In genomic region chr1:5678759-5679158, GRCh38 we compare ENCODE assay signal across 27 cellular contexts.
"Had no signal": no experiment of that assay in that cellular context is flagged by ENCODE, and none has a peak within 500 bp of the region (broad histone marks: within the 10 kb centered on the region; RNA-seq: fewer than 3 reads in every experiment).

No MANE protein-coding gene starts in this region.

- H3K36me3 ChIP-seq: neural progenitor cell, ovary, right lobe of liver, sigmoid colon, stomach, thoracic aorta, thyroid gland, tibial nerve, upper lobe of left lung, vagina had no signal

- H3K27me3 ChIP-seq: neural progenitor cell, ovary, right lobe of liver, sigmoid colon, thyroid gland, tibial nerve, upper lobe of left lung, vagina had no signal

- H3K4me1 ChIP-seq: neural progenitor cell, parathyroid adenoma, psoas muscle, right lobe of liver, sigmoid colon, stomach, thyroid gland, tibial nerve, upper lobe of left lung had no signal

- H3K36me3 Mint-ChIP-seq: neural progenitor cell; stimulated activated effector memory CD8-positive, alpha-beta T cell treated with anti-CD3 and anti-CD28 coated beads, Interleukin-12 subunit alpha, Interleukin-12 subunit beta, amount 100 ng/mL, for 72 hours had no signal

- H3K4me3 Mint-ChIP-seq: nephron; neural progenitor cell; stimulated activated effector memory CD8-positive, alpha-beta T cell treated with anti-CD3 and anti-CD28 coated beads, Interleukin-12 subunit alpha, Interleukin-12 subunit beta, amount 100 ng/mL, for 72 hours; stimulated activated naive B cell treated with anti-CD40 and anti-IgM and Interleukin-4, amounts not matched to agents 10 μg/mL and 1 μg/mL and 100 μg/mL, for 72 hours; stimulated activated naive CD8-positive, alpha-beta T cell treated with anti-CD3 and anti-CD28 coated beads, Interleukin-15, Interleukin-2, amounts not matched to agents 100 ng/mL and 50 ng/mL, for 24 hours had no signal

- H3K27ac Mint-ChIP-seq: nephron; neural progenitor cell; progenitor cell of endocrine pancreas; stimulated activated effector memory CD8-positive, alpha-beta T cell treated with anti-CD3 and anti-CD28 coated beads, Interleukin-12 subunit alpha, Interleukin-12 subunit beta, amount 100 ng/mL, for 72 hours; stimulated activated naive B cell treated with anti-CD40 and anti-IgM and Interleukin-4, amounts not matched to agents 10 μg/mL and 1 μg/mL and 100 μg/mL, for 72 hours; stimulated activated naive CD8-positive, alpha-beta T cell treated with anti-CD3 and anti-CD28 coated beads, Interleukin-15, Interleukin-2, amounts not matched to agents 100 ng/mL and 50 ng/mL, for 24 hours had no signal

- H3K4me3 ChIP-seq: neural progenitor cell, ovary, psoas muscle, right lobe of liver, sigmoid colon, stomach, thoracic aorta, thyroid gland, tibial nerve, upper lobe of left lung, vagina had no signal

- DNase-seq: occipital lobe; ovary; posterior cingulate gyrus; psoas muscle; right cardiac atrium; right lobe of liver; sigmoid colon; small intestine; stimulated activated CD4-positive, alpha-beta T cell treated with anti-CD3 and anti-CD28 coated beads, Interleukin-15, amount 100 ng/mL, for 24 hours; stimulated activated CD4-positive, alpha-beta T cell treated with anti-CD3 and anti-CD28 coated beads, Interleukin-2, amount 100 ng/mL, for 24 hours; stimulated activated CD4-positive, alpha-beta T cell treated with anti-CD3 and anti-CD28 coated beads, Interleukin-2, amount 100 ng/mL, for 48 hours; stimulated activated CD4-positive, alpha-beta T cell treated with anti-CD3 and anti-CD28 coated beads, Interleukin-4, amount 100 ng/mL, for 24 hours; stimulated activated naive B cell treated with anti-CD40 and anti-IgM and Interleukin-4, amounts not matched to agents 10 μg/mL and 1 μg/mL and 100 μg/mL, for 72 hours; stimulated activated naive CD4-positive, alpha-beta T cell treated with Interleukin-2 at 50 U/mL for 16 hours; stomach; thyroid gland; trophoblast cell; upper lobe of left lung had no signal

- H3K79me2 ChIP-seq: parathyroid adenoma had no signal

- H3K4me2 ChIP-seq: neural progenitor cell had no signal

- H2AFZ ChIP-seq: neural progenitor cell, parathyroid adenoma had no signal

- H3K27ac ChIP-seq: neural progenitor cell, ovary, parathyroid adenoma, psoas muscle, right lobe of liver, sigmoid colon, stomach, thoracic aorta, thyroid gland, tibial nerve, upper lobe of left lung, vagina had no signal

- ATAC-seq: psoas muscle; right cardiac atrium; right lobe of liver; stimulated activated effector memory CD8-positive, alpha-beta T cell treated with anti-CD3 and anti-CD28 coated beads, Interleukin-12 subunit alpha, Interleukin-12 subunit beta, amount 100 ng/mL, for 72 hours; stimulated activated naive B cell treated with anti-CD40 and anti-IgM and Interleukin-4, amounts not matched to agents 10 μg/mL and 1 μg/mL and 100 μg/mL, for 72 hours had no signal

- H3K9ac ChIP-seq: neural progenitor cell, parathyroid adenoma had no signal

- H3K4me1 Mint-ChIP-seq: neural progenitor cell; stimulated activated naive B cell treated with anti-CD40 and anti-IgM and Interleukin-4, amounts not matched to agents 10 μg/mL and 1 μg/mL and 100 μg/mL, for 72 hours had no signal

- H3K9me3 ChIP-seq: ovary, psoas muscle, right lobe of liver, sigmoid colon, thoracic aorta, thyroid gland, upper lobe of left lung, vagina had no signal
